In genomic region chr1:1069061-1069710, GRCh38 we compare ENCODE assay signal across 9 cellular contexts. TPM values are rescaled to one million over a fixed set of nuclear protein-coding genes. Genes with fewer than 3 reads are reported as not detected.
DNase-seq lines count a peak whose midpoint lies in the region; ATAC-seq and TF ChIP-seq lines count a peak whose summit lies in the region.
"Had no signal": no experiment of that assay in that cellular context is flagged by ENCODE, and none has a peak within 500 bp of the region (broad histone marks: within the 10 kb centered on the region; RNA-seq: fewer than 3 reads in every experiment).

No MANE protein-coding gene starts in this region.

- no peak for TF ChIP-seq CTCF in GM06990 (IDR thresholded peaks at IDR 0.05; ENCODE audit: insufficient read depth, low read length, poor library complexity, severe bottlenecking)
- TF ChIP-seq CTCF in lung (IDR thresholded peaks at IDR 0.05; ENCODE audit: control extremely low read depth, extremely low read depth), result no peak

- peak; percentile 87 for DNase-seq in GM06990 (ENCODE audit: extremely low read depth, insufficient read length)
- peak; percentile 47 for DNase-seq in NCI-H460 (ENCODE audit: extremely low read depth, low read depth)
- peak; percentile 85 to 86 for DNase-seq in activated CD4-positive, alpha-beta T cell treated with anti-CD3 and anti-CD28 coated beads, Interleukin-2, amount 50 U/mL, for 4 hours
- peak; percentile 81 for DNase-seq in lung (ENCODE audit: low spot score)
- peak; percentile 78 to 81 (median 79) for DNase-seq in stimulated activated CD4-positive, alpha-beta T cell treated with anti-CD3 and anti-CD28 coated beads, TNF-alpha, amount 100 ng/mL, for 48 hours (ENCODE audit: low read depth in 3 of 3)
- DNase-seq in cerebellar nuclear complex (lab: John Stamatoyannopoulos, UW), result no peak

- H3K9me3 ChIP-seq in duodenal mucosa (ENCODE audit: control insufficient read depth in 1 of 2, low read length in 2 of 2) (no peaks in the 10 kb centered on the region), lung (ENCODE audit: control insufficient read depth in 2 of 2, insufficient read depth in 1 of 2, low read length in 1 of 2) (peaks cover 0 to 2% of the 10 kb centered on the region in 2 donors)

- H3K27ac ChIP-seq in duodenal mucosa (ENCODE audit: low read depth, low read length) (peak overlapping the region; percentile 84), lung (ENCODE audit: low read depth in 1 of 2, low read length in 1 of 2) (peak overlapping the region in 1 of 2 donors; percentile 76)

- peak overlapping the region in 1 of 2 donors; percentile 10 for H3K9ac ChIP-seq in duodenal mucosa (ENCODE audit: low read depth in 1 of 2, low read length in 2 of 2)

- ATAC-seq in HG02642 (IDR thresholded peaks at IDR 0.05; ENCODE audit: poor library complexity, unreplicated experiment) (peak; percentile 58), lung (ENCODE audit: insufficient read depth, low FRiP score) (peak; percentile 50)

- H3K4me1 ChIP-seq in duodenal mucosa (ENCODE audit: control insufficient read depth in 1 of 2, insufficient read depth in 2 of 2, low read length in 2 of 2), result peaks cover 6 to 17% of the 10 kb centered on the region in 2 donors
- H3K4me1 ChIP-seq in lung (ENCODE audit: control insufficient read depth in 2 of 2, insufficient read depth in 2 of 2, low read length in 2 of 2), result peaks cover 0 to 8% of the 10 kb centered on the region in 2 donors

- H3K27me3 ChIP-seq in GM06990 (replicated peaks; ENCODE audit: control insufficient read depth, insufficient read depth, low read length) (no peaks in the 10 kb centered on the region), duodenal mucosa (ENCODE audit: control insufficient read depth in 1 of 2, insufficient read depth in 2 of 2, low read length in 2 of 2) (peaks cover 7 to 27% of the 10 kb centered on the region in 2 donors), lung (ENCODE audit: control insufficient read depth, insufficient read depth) (peaks cover 5% of the 10 kb centered on the region)

- H3K36me3 ChIP-seq in GM06990 (ENCODE audit: control insufficient read depth, insufficient read depth, low read length) (no peaks in the 10 kb centered on the region), duodenal mucosa (ENCODE audit: control insufficient read depth in 1 of 2, insufficient read depth in 2 of 2, low read length in 2 of 2) (no peaks in the 10 kb centered on the region), lung (ENCODE audit: control insufficient read depth in 2 of 2, insufficient read depth in 2 of 2, low read length in 2 of 2) (no peaks in the 10 kb centered on the region)

- H3K4me3 ChIP-seq in GM06990 (replicated peaks; ENCODE audit: low read depth, low read length) (peak overlapping the region; percentile 85), duodenal mucosa (ENCODE audit: low read depth in 1 of 2, low read length in 2 of 2) (peak overlapping the region; percentile 67 to 69), lung (peak overlapping the region; percentile 29)

- 3% methylated on average over 68 to 75 of the region's 75 CpGs for WGBS in lung, 2 donors

RNA-seq across cellular contexts. Expression of gene RNF223, which starts 4.9 kb away (rescaled TPM):
- 0.20 TPM in 1 of 2 replicates, not detected in the other for total RNA-seq in NCI-H460 (2014; rRNA removed; shearing (Covaris generic))
- polyA plus RNA-seq in NCI-H460 (2014; cell fraction: nucleus; rRNA removed), result not detected in 2 replicates
- 1 to 10 TPM in 1 of 2 donors, under 1 TPM in 1; 0.54 to 2.4 TPM for total RNA-seq in lung
- 1 to 10 TPM in 1 of 2 donors, under 1 TPM in 1; 0.57 to 2.3 TPM for polyA plus RNA-seq in lung
- total RNA-seq: subcutaneous adipose tissue had no signal

RNA-seq across cellular contexts. Expression of gene C1orf159, which starts 46.7 kb away (rescaled TPM):
- 3.9 and 5.5 TPM in 2 replicates for total RNA-seq in NCI-H460 (2014; rRNA removed; shearing (Covaris generic))
- 42.3 and 43.2 TPM in 2 replicates for polyA plus RNA-seq in NCI-H460 (2014; cell fraction: nucleus; rRNA removed)
- total RNA-seq in lung, result 10 to 100 TPM in 1 of 2 donors, 1 to 10 TPM in 1; 9.9 to 19.2 TPM
- 10 to 100 TPM in 1 of 2 donors, 1 to 10 TPM in 1; 9.5 to 16.7 TPM for polyA plus RNA-seq in lung

RNA-seq across cellular contexts. Expression of gene AGRN, which starts 49.3 kb away (rescaled TPM):
- 37.8 and 48.0 TPM in 2 replicates for total RNA-seq in NCI-H460 (2014; rRNA removed; shearing (Covaris generic))
- 168 and 186 TPM in 2 replicates for polyA plus RNA-seq in NCI-H460 (2014; cell fraction: nucleus; rRNA removed)
- 100 to 1,000 TPM; 103 to 124 TPM for total RNA-seq in lung
- 10 to 100 TPM; 30.7 to 67.4 TPM for polyA plus RNA-seq in lung

RNA-seq across cellular contexts. Expression of gene ISG15, which starts 55.9 kb away (rescaled TPM):
- 5.3 TPM in 2 replicates for total RNA-seq in NCI-H460 (2014; rRNA removed; shearing (Covaris generic))
- polyA plus RNA-seq in NCI-H460 (2014; cell fraction: nucleus; rRNA removed), result 9.7 and 13.3 TPM in 2 replicates
- total RNA-seq in lung, result 10 to 100 TPM; 12.7 to 53.6 TPM
- polyA plus RNA-seq in lung, result 100 to 1,000 TPM; 208 to 234 TPM

Comparison
In these comparisons a context has a peak if more than half of its experiments do, and no peak if none do; other contexts are left out.
1. DNase-seq: peak in GM06990 (single experiment), NCI-H460 (single experiment), activated CD4-positive, alpha-beta T cell treated with anti-CD3 and anti-CD28 coated beads, Interleukin-2, amount 50 U/mL, for 4 hours (2 of 2), lung (single experiment) and stimulated activated CD4-positive, alpha-beta T cell treated with anti-CD3 and anti-CD28 coated beads, TNF-alpha, amount 100 ng/mL, for 48 hours (3 of 3); none in cerebellar nuclear complex (0 of 2).
2. H3K4me3 ChIP-seq: peak in every context shown above with its lines; median percentile 85 in GM06990; 68 in duodenal mucosa; 29 in lung.